In genomic region chrX:2610246-2611170, GRCh38 we compare ENCODE assay signal across 8 cellular contexts.
A peak's percentile ranks its signal among the peaks of the same experiment; 100 is the strongest.
DNase-seq lines count a peak whose midpoint lies in the region; ATAC-seq and TF ChIP-seq lines count a peak whose summit lies in the region.

No MANE protein-coding gene starts in this region.

- H3K27ac ChIP-seq in Panc1 (ENCODE audit: low read length) (no peak overlapping the region), esophagus (ENCODE audit: low read depth in 2 of 2, low read length in 1 of 2) (peak overlapping the region in 1 of 2 donors; percentile 50)

- CTCF ChIA-PET in Panc1 (lab: Charles Lee): no interaction called here

- H3K4me1 Mint-ChIP-seq in progenitor cell of endocrine pancreas (ENCODE audit: low read depth): peaks cover 22% of the 10 kb centered on the region

- in situ Hi-C loops in Panc1 (cut with HindIII; ENCODE audit: low pct_unique_long_range_greater_than_20kb, low sequenced_read_pairs): no loop called here

- ATAC-seq in Panc1: no peak
- ATAC-seq in HG03196 (IDR thresholded peaks at IDR 0.05; ENCODE audit: unreplicated experiment): no peak
- no peak for ATAC-seq in GM21423 (IDR thresholded peaks at IDR 0.05; ENCODE audit: unreplicated experiment)

- H3K4me3 ChIP-seq in Panc1 (ENCODE audit: low read depth in 2 of 2, low read length in 2 of 2): peak overlapping the region; percentile 60 to 66
- H3K4me3 ChIP-seq in esophagus (ENCODE audit: low read depth in 1 of 2, low read length in 2 of 2): peak overlapping the region; percentile 10 to 93

- intact Hi-C loops in Panc1 (cut with micrococcal nuclease; ENCODE audit: unreplicated experiment): no loop called here

- no TSS peak for BruUV-seq in Panc1 (replicated peaks; lab: Mats Ljungman, UMichigan)

- H3K4me3 Mint-ChIP-seq in progenitor cell of endocrine pancreas (ENCODE audit: low read depth): peak overlapping the region; percentile 90

- H3K27ac Mint-ChIP-seq in progenitor cell of endocrine pancreas: peak overlapping the region; percentile 34

- H3K36me3 ChIP-seq in Panc1 (ENCODE audit: control insufficient read depth, insufficient read depth, low read length): no peaks in the 10 kb centered on the region
- peaks cover under 1 to 4% of the 10 kb centered on the region in 2 donors for H3K36me3 ChIP-seq in esophagus (ENCODE audit: control insufficient read depth in 2 of 2, insufficient read depth in 2 of 2, low read length in 1 of 2)

- H3K4me1 ChIP-seq in Panc1 (ENCODE audit: control insufficient read depth, insufficient read depth, low read length) (no peaks in the 10 kb centered on the region), esophagus (ENCODE audit: control insufficient read depth in 2 of 2, insufficient read depth in 2 of 2, low read length in 1 of 2) (peaks cover 0 to 6% of the 10 kb centered on the region in 2 donors)

- no peak for TF ChIP-seq CTCF in Panc1 (IDR thresholded peaks at IDR 0.05)
- TF ChIP-seq CTCF in progenitor cell of endocrine pancreas (IDR thresholded peaks at IDR 0.05; ENCODE audit: unreplicated experiment): no peak
- no peak for TF ChIP-seq CTCF in GM10266 (IDR thresholded peaks at IDR 0.05; ENCODE audit: control insufficient read depth, insufficient read depth, low read depth, missing control alignments)

- 31 to 41% methylated on average over 10 of the region's 10 CpGs for WGBS in esophagus, 2 donors

- peaks cover 9% of the 10 kb centered on the region for H3K27me3 Mint-ChIP-seq in progenitor cell of endocrine pancreas

- POLR2A ChIA-PET in Panc1 (lab: Charles Lee): no interaction called here

- H3K27me3 ChIP-seq in Panc1 (ENCODE audit: control insufficient read depth, insufficient read depth, low read length): no peaks in the 10 kb centered on the region
- no peaks in the 10 kb centered on the region for H3K27me3 ChIP-seq in esophagus (ENCODE audit: control insufficient read depth in 1 of 2, insufficient read depth in 2 of 2, low read length in 2 of 2)

- H3K36me3 Mint-ChIP-seq in progenitor cell of endocrine pancreas (ENCODE audit: insufficient read depth): peaks cover 24% of the 10 kb centered on the region

- DNase-seq in ELR (ENCODE audit: low read depth) (peak; percentile 63), Panc1 (ENCODE audit: low read depth, low spot score) (no peak), progenitor cell of endocrine pancreas (ENCODE audit: low spot score, unreplicated experiment) (no peak), GM10266 (ENCODE audit: extremely low spot score) (no peak)
- no peak for DNase-seq in activated CD4-positive, alpha-beta T cell treated with anti-CD3 and anti-CD28 coated beads for 1 hour

- no peaks in the 10 kb centered on the region for H3K9me3 ChIP-seq in Panc1 (ENCODE audit: control insufficient read depth, insufficient read depth, low read depth, low read length)
- no peaks in the 10 kb centered on the region for H3K9me3 ChIP-seq in esophagus (ENCODE audit: control insufficient read depth in 2 of 2, insufficient read depth in 1 of 2, low read depth in 1 of 2, low read length in 1 of 2)

- peaks cover 4% of the 10 kb centered on the region for H3K9me3 Mint-ChIP-seq in progenitor cell of endocrine pancreas (ENCODE audit: low read depth)
